ENCODE assay signal across 23 cellular contexts in the genomic region with DNA sequence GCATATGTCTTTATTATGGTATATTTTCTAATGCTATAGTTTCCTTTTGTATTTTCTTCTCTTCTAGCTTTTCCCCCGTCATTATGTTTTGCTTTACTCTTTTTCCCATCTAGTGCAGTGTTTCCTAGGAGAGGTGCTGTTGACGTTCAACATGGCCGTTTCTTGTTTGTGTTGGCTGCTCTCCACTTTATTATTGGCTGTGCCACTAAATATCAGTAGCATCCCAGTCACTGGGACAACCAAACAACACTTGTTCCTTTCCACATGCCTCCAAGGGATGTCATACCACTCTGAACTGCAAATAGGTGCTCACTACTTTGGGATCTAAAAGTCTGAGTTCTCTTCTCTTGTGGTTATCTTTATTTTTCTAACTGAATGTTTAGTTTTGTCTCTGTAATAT. TPM values are rescaled to one million over a fixed set of nuclear protein-coding genes. Genes with fewer than 3 reads are reported as not detected.
"Had no signal": no experiment of that assay in that cellular context is flagged by ENCODE, and none has a peak within 500 bp of the region (broad histone marks: within the 10 kb centered on the region; RNA-seq: fewer than 3 reads in every experiment).

No MANE protein-coding gene starts in this region.

- H3K4me2 ChIP-seq: neural progenitor cell had no signal

- H3K9me3 ChIP-seq: colonic mucosa, gastrocnemius medialis, testis, tibial artery had no signal

- H3K4me1 ChIP-seq: colonic mucosa, gastrocnemius medialis, neural progenitor cell, parathyroid adenoma, testis, tibial artery had no signal

- H2AFZ ChIP-seq: neural progenitor cell, parathyroid adenoma had no signal

- H3K79me2 ChIP-seq: parathyroid adenoma had no signal

- H3K4me3 ChIP-seq: colonic mucosa, gastrocnemius medialis, neural progenitor cell, testis, tibial artery had no signal

- DNase-seq: colonic mucosa; effector CD8-positive, alpha-beta T cell; endodermal cell; foreskin fibroblast; gastrocnemius medialis; head of caudate nucleus; mesendoderm; midbrain; naive thymus-derived CD4-positive, alpha-beta T cell; stimulated activated CD4-positive, alpha-beta T cell treated with anti-CD3 and anti-CD28 coated beads, Interleukin-2, amount 100 ng/mL, for 24 hours; stimulated activated CD4-positive, alpha-beta T cell treated with anti-CD3 and anti-CD28 coated beads, Interleukin-4, amount 100 ng/mL, for 24 hours; stimulated activated naive CD8-positive, alpha-beta T cell treated with anti-CD3 and anti-CD28 coated beads, Interleukin-15, Interleukin-2, amounts not matched to agents 100 U/mL and 50 U/mL, for 24 hours; substantia nigra; testis; tibial artery had no signal

- H3K27ac ChIP-seq: colonic mucosa, epithelial cell of prostate, gastrocnemius medialis, neural progenitor cell, parathyroid adenoma, testis, tibial artery had no signal

- H3K9ac ChIP-seq: neural progenitor cell, parathyroid adenoma had no signal

- H3K36me3 ChIP-seq: colonic mucosa, gastrocnemius medialis, neural progenitor cell, tibial artery had no signal

- H3K27me3 ChIP-seq: colonic mucosa, gastrocnemius medialis, neural progenitor cell, testis, tibial artery had no signal

RNA-seq across cellular contexts. Expression of gene GBA3, which starts 26.5 kb away (rescaled TPM):
- total RNA-seq: endodermal cell; glomerular endothelial cell; lung microvascular endothelial cell; naive thymus-derived CD4-positive, alpha-beta T cell; sciatic nerve; urinary bladder had no signal
- polyA plus RNA-seq: keratinocyte; naive thymus-derived CD4-positive, alpha-beta T cell had no signal
